In genomic region chr16:68490829-68491575, GRCh38 we compare ENCODE assay signal across 10 cellular contexts. TPM values are rescaled to one million over a fixed set of nuclear protein-coding genes. Genes with fewer than 3 reads are reported as not detected.
DNase-seq lines count a peak whose midpoint lies in the region; ATAC-seq, FAIRE-seq and TF ChIP-seq lines count a peak whose summit lies in the region.
"Had no signal": no experiment of that assay in that cellular context is flagged by ENCODE, and none has a peak within 500 bp of the region (broad histone marks: within the 10 kb centered on the region; RNA-seq: fewer than 3 reads in every experiment).

No MANE protein-coding gene starts in this region.

- peak; percentile 18 for DNase-seq in AG10803 (ENCODE audit: low read depth)
- peak; percentile 34 for DNase-seq in H4 (ENCODE audit: low spot score)
- peak; percentile 38 for DNase-seq in RPMI7951 (ENCODE audit: low read depth)
- DNase-seq in kidney = peak; percentile 89
- no peak for DNase-seq in smooth muscle cell (lab: John Stamatoyannopoulos, UW; ENCODE audit: unreplicated experiment)
- no peak for DNase-seq in effector memory CD8-positive, alpha-beta T cell
- DNase-seq: GF-D8 had no signal

- peaks cover 10 to 36% of the 10 kb centered on the region in 2 donors for H3K27me3 Mint-ChIP-seq in effector memory CD8-positive, alpha-beta T cell

- no peak for TF ChIP-seq CTCF in AG10803 (conservative IDR thresholded peaks at IDR 0.05; ENCODE audit: low read length)
- TF ChIP-seq CTCF in kidney (IDR thresholded peaks at IDR 0.05; ENCODE audit: borderline replicate concordance, extremely low read depth, insufficient read depth) = no peak
- no peak for TF ChIP-seq CTCF in smooth muscle cell (IDR thresholded peaks at IDR 0.05; ENCODE audit: borderline replicate concordance, insufficient read depth, poor library complexity, severe bottlenecking)

- H3K9me3 Mint-ChIP-seq in effector memory CD8-positive, alpha-beta T cell = no peaks in the 10 kb centered on the region

- H3K4me1 Mint-ChIP-seq in effector memory CD8-positive, alpha-beta T cell (ENCODE audit: low read depth in 2 of 2) = no peaks in the 10 kb centered on the region

- H2AFZ ChIP-seq in smooth muscle cell (ENCODE audit: low read depth) = no peak overlapping the region

- H3F3A ChIP-seq in smooth muscle cell (ENCODE audit: low read depth) = no peaks in the 10 kb centered on the region

- no peaks in the 10 kb centered on the region for H3K79me2 ChIP-seq in smooth muscle cell (ENCODE audit: low read depth)

- H3K27ac ChIP-seq in kidney (ENCODE audit: low read depth in 2 of 2, low read length in 2 of 2) (peak overlapping the region in 1 of 2 donors; percentile 20), smooth muscle cell (ENCODE audit: low read depth) (no peak overlapping the region)

- no peaks in the 10 kb centered on the region for H4K20me1 ChIP-seq in smooth muscle cell (ENCODE audit: low read depth)

- H3K36me3 Mint-ChIP-seq in effector memory CD8-positive, alpha-beta T cell (ENCODE audit: insufficient read depth) = no peaks in the 10 kb centered on the region

- H3K9me3 ChIP-seq in kidney (ENCODE audit: control insufficient read depth in 1 of 2, low read length in 2 of 2) (no peaks in the 10 kb centered on the region), smooth muscle cell (replicated peaks; ENCODE audit: low read depth) (no peaks in the 10 kb centered on the region)

- no peak overlapping the region for H3K27ac Mint-ChIP-seq in effector memory CD8-positive, alpha-beta T cell

- no peak overlapping the region for H3K4me2 ChIP-seq in smooth muscle cell

- H3K36me3 ChIP-seq in kidney (ENCODE audit: control insufficient read depth in 1 of 2, insufficient read depth in 2 of 2, low read length in 2 of 2) (no peaks in the 10 kb centered on the region), smooth muscle cell (ENCODE audit: low read depth) (no peaks in the 10 kb centered on the region)

- peaks cover 7 to 9% of the 10 kb centered on the region in 2 donors for H3K4me1 ChIP-seq in kidney (ENCODE audit: control insufficient read depth in 1 of 2, insufficient read depth in 1 of 2, low read depth in 1 of 2, low read length in 2 of 2)
- peaks cover 10% of the 10 kb centered on the region for H3K4me1 ChIP-seq in smooth muscle cell (ENCODE audit: low read depth)

- H3K9ac ChIP-seq in kidney (ENCODE audit: low read length in 2 of 2) (no peak overlapping the region), smooth muscle cell (ENCODE audit: low read depth) (no peak overlapping the region)

- FAIRE-seq in kidney (lab: Jason Lieb, UNC) = no peak
- FAIRE-seq: endometrium had no signal

- no peaks in the 10 kb centered on the region for H3K27me3 ChIP-seq in smooth muscle cell (ENCODE audit: low read depth)

- 62% methylated on average over 13 of the region's 13 CpGs for WGBS in smooth muscle cell (ENCODE audit: low lambda C conversion rate)

- intact Hi-C loops in kidney (cut with DNase I) = no loop called here

- ATAC-seq in GM21423 (IDR thresholded peaks at IDR 0.05; ENCODE audit: unreplicated experiment) (no peak), HG02973 (IDR thresholded peaks at IDR 0.05; ENCODE audit: unreplicated experiment) (no peak)
- no peak for ATAC-seq in effector memory CD8-positive, alpha-beta T cell (replicated peaks)

- no peak overlapping the region for H3K4me3 ChIP-seq in AG10803 (ENCODE audit: low read length)
- no peak overlapping the region for H3K4me3 ChIP-seq in kidney (ENCODE audit: low read length in 2 of 2)
- no peak overlapping the region for H3K4me3 ChIP-seq in smooth muscle cell

- H3K4me3 Mint-ChIP-seq in effector memory CD8-positive, alpha-beta T cell = no peak overlapping the region

RNA-seq across cellular contexts. Expression of gene SMPD3, which starts 42.7 kb away (rescaled TPM):
- not detected in 2 replicates for total RNA-seq in H4 (2014; rRNA removed; shearing (Covaris generic))
- 0.12 TPM in 1 of 2 replicates, not detected in the other for total RNA-seq in RPMI7951 (2014; rRNA removed; shearing (Covaris generic))
- total RNA-seq in kidney (0.72 TPM), smooth muscle cell (0.13 and 0.63 TPM in 2 replicates)
- polyA plus RNA-seq in kidney (ENCODE audit: insufficient read depth, low read depth, low replicate concordance) (0.28 TPM), smooth muscle cell (0.73 and 3.1 TPM in 2 replicates)

RNA-seq across cellular contexts. Expression of gene ZFP90, which starts 48.1 kb away (rescaled TPM):
- 7.2 and 9.6 TPM in 2 replicates for total RNA-seq in H4 (2014; rRNA removed; shearing (Covaris generic))
- total RNA-seq in RPMI7951 (2014; rRNA removed; shearing (Covaris generic)) = 16.3 and 18.4 TPM in 2 replicates
- 30.3 TPM for total RNA-seq in kidney
- polyA plus RNA-seq in kidney (ENCODE audit: insufficient read depth, low read depth, low replicate concordance) = 10.9 TPM
- 35.1 and 35.5 TPM in 2 replicates for total RNA-seq in smooth muscle cell
- 14.2 and 14.9 TPM in 2 replicates for polyA plus RNA-seq in smooth muscle cell

Comparison
In these comparisons a context has a peak if more than half of its experiments do, and no peak if none do; other contexts are left out.
1. DNase-seq: peak in AG10803 (single experiment), H4 (single experiment), RPMI7951 (single experiment) and kidney (single experiment); none in smooth muscle cell (single experiment) and effector memory CD8-positive, alpha-beta T cell (0 of 3).